8 cellular contexts compared by ENCODE assay signal in genomic region chr5:110757118-110757729, GRCh38. TPM values are rescaled to one million over a fixed set of nuclear protein-coding genes. Genes with fewer than 3 reads are reported as not detected.
DNase-seq lines count a peak whose midpoint lies in the region; ATAC-seq and TF ChIP-seq lines count a peak whose summit lies in the region.

No MANE protein-coding gene starts in this region.

- H3K4me1 Mint-ChIP-seq in effector memory CD8-positive, alpha-beta T cell (ENCODE audit: low read depth in 2 of 2), result peaks cover 8 to 24% of the 10 kb centered on the region in 2 donors
- no peaks in the 10 kb centered on the region for H3K4me1 Mint-ChIP-seq in nephron progenitor cell

- H3K36me3 Mint-ChIP-seq in effector memory CD8-positive, alpha-beta T cell (ENCODE audit: insufficient read depth), result peaks cover 17% of the 10 kb centered on the region
- H3K36me3 Mint-ChIP-seq in nephron progenitor cell (ENCODE audit: low read depth), result peaks cover 4% of the 10 kb centered on the region

- no peaks in the 10 kb centered on the region for H3K9me2 ChIP-seq in PC-9 (ENCODE audit: insufficient read depth)

- CTCF ChIA-PET in PC-9 (lab: Charles Lee), result no interaction called here

- H3K9me3 Mint-ChIP-seq in effector memory CD8-positive, alpha-beta T cell, result no peaks in the 10 kb centered on the region
- H3K9me3 Mint-ChIP-seq in nephron progenitor cell, result no peaks in the 10 kb centered on the region

- H3K4me2 ChIP-seq in PC-9, result no peak overlapping the region

- intact Hi-C loops in PC-9 (cut with micrococcal nuclease; ENCODE audit: unreplicated experiment), result loop anchor here (5.0 kb wide), 2 partner anchors 525 to 1390 kb away; no protein-coding TSS in a partner anchor

- DNase-seq in DMS 273 (lab: John Stamatoyannopoulos, UW; ENCODE audit: unreplicated experiment), result peak; percentile 71
- DNase-seq in DMS 273 treated with DMSO at 0.1 percent for 48 hours (lab: John Stamatoyannopoulos, UW), result no peak
- DNase-seq in HAP-1 (ENCODE audit: low spot score in 2 of 2), result peak; percentile 36 to 49
- DNase-seq in PC-9, result peak in 1 of 2 experiments; percentile 38
- DNase-seq in effector memory CD8-positive, alpha-beta T cell, result peak; percentile 14 to 31 (median 26)
- peak; percentile 23 for DNase-seq in nephron progenitor cell
- no peak for DNase-seq in activated CD4-positive, alpha-beta T cell treated with anti-CD3 and anti-CD28 coated beads for 1 hour

- H3K36me3 ChIP-seq in HAP-1 (replicated peaks), result peaks cover 12% of the 10 kb centered on the region
- H3K36me3 ChIP-seq in PC-9 (ENCODE audit: low read depth), result peaks cover 16% of the 10 kb centered on the region; the same call in 1 of the 2 replicates

- H3K4me3 Mint-ChIP-seq in effector memory CD8-positive, alpha-beta T cell, result no peak overlapping the region
- no peak overlapping the region for H3K4me3 Mint-ChIP-seq in nephron progenitor cell

- no peak overlapping the region for H3K27ac ChIP-seq in PC-9

- TF ChIP-seq CTCF in PC-9 (conservative IDR thresholded peaks at IDR 0.05) (peak; percentile 86), nephron progenitor cell (IDR thresholded peaks at IDR 0.05) (peak; percentile 66)

- no peak overlapping the region for H3K27ac Mint-ChIP-seq in effector memory CD8-positive, alpha-beta T cell
- no peak overlapping the region for H3K27ac Mint-ChIP-seq in nephron progenitor cell

- POLR2A ChIA-PET in PC-9 (lab: Charles Lee; ENCODE audit: unreplicated experiment), result interaction anchor here (0.5 kb wide), 1 partner anchor 395 kb away, joined by 5 read pairs; no protein-coding TSS in a partner anchor

- H3K4me3 ChIP-seq in HAP-1 (no peak overlapping the region), PC-9 (no peak overlapping the region)

- BruUV-seq in PC-9 (replicated peaks; lab: Mats Ljungman, UMichigan), result no TSS peak

- no peaks in the 10 kb centered on the region for H3K27me3 ChIP-seq in HAP-1 (ENCODE audit: low read depth)
- no peaks in the 10 kb centered on the region for H3K27me3 ChIP-seq in PC-9 (ENCODE audit: insufficient read depth, low read depth)

- in situ Hi-C loops in HAP-1 (cut with MboI; ENCODE audit: low sequenced_read_pairs), result loop anchor here (25.0 kb wide), 2 partner anchors 305 to 505 kb away; partner anchors contain the start of gene TSLP

- no peaks in the 10 kb centered on the region for H3K79me2 ChIP-seq in PC-9 (ENCODE audit: low read depth)

- H3K9me3 ChIP-seq in HAP-1, result no peaks in the 10 kb centered on the region
- H3K9me3 ChIP-seq in PC-9 (ENCODE audit: insufficient read depth, low read depth), result no peaks in the 10 kb centered on the region

- no peaks in the 10 kb centered on the region for H4K20me1 ChIP-seq in PC-9 (ENCODE audit: insufficient read depth)

- peak; percentile 16 for ATAC-seq in effector memory CD8-positive, alpha-beta T cell (replicated peaks)
- no peak for ATAC-seq in HG02763 (IDR thresholded peaks at IDR 0.05; ENCODE audit: unreplicated experiment)

- H3F3A ChIP-seq in PC-9 (ENCODE audit: insufficient read depth, low read depth), result peaks cover 4% of the 10 kb centered on the region

- H2AFZ ChIP-seq in PC-9, result no peak overlapping the region

- no peaks in the 10 kb centered on the region for H3K27me3 Mint-ChIP-seq in effector memory CD8-positive, alpha-beta T cell
- no peaks in the 10 kb centered on the region for H3K27me3 Mint-ChIP-seq in nephron progenitor cell (ENCODE audit: low read depth, poor library complexity)

- H3K4me1 ChIP-seq in HAP-1 (no peaks in the 10 kb centered on the region), PC-9 (replicated peaks; ENCODE audit: insufficient read depth) (no peaks in the 10 kb centered on the region)

RNA-seq across cellular contexts. Expression of gene SLC25A46, which starts 18.4 kb away (rescaled TPM):
- total RNA-seq in PC-9 (2021), result 19.0 and 29.0 TPM in 2 replicates

RNA-seq across cellular contexts. Expression of gene TMEM232, which starts 30.8 kb away (rescaled TPM):
- total RNA-seq in PC-9 (2021), result 0.65 and 1.1 TPM in 2 replicates

Comparison
In these comparisons a context has a peak if more than half of its experiments do, and no peak if none do; other contexts are left out.
1. DNase-seq: peak in DMS 273 (single experiment), HAP-1 (2 of 2), effector memory CD8-positive, alpha-beta T cell (3 of 3) and nephron progenitor cell (single experiment); none in DMS 273 treated with DMSO at 0.1 percent for 48 hours (single experiment) and activated CD4-positive, alpha-beta T cell treated with anti-CD3 and anti-CD28 coated beads for 1 hour (single experiment).